Comparison of ENCODE assay signal across 19 cellular contexts in the genomic region with DNA sequence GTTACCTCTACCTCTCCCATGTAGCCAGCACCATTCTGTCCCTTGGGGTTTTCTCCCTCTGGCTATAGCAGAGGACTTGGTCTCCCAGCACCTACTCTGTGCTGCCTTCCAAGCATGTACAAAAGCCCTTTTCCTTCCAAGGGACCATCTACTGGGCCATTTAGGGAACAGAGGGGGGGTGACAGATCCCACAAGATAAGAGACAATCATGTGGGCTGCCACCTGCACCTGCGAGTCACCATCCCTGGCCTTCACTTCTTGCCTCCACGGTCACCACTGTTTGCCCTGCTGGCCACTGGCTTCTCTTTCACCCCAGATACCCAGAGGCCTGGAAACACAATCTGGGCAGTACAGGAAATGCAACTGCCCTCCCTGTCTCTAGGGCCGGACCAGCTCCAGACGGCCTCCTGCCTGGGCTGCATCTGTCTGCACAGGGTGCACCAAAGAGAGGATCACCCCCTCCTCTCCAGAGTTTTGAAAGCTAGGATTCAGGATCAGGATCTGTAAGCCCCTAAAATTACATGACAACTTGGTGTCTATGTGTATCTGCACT.
"Had no signal": no experiment of that assay in that cellular context is flagged by ENCODE, and none has a peak within 500 bp of the region (broad histone marks: within the 10 kb centered on the region; RNA-seq: fewer than 3 reads in every experiment).

No MANE protein-coding gene starts in this region.

- H3K27ac ChIP-seq: coronary artery, lower lobe of right lung, neural progenitor cell, pancreas, psoas muscle, right lobe of liver had no signal

- H3K27me3 ChIP-seq: neural progenitor cell, pancreas, right lobe of liver had no signal

- DNase-seq: effector CD8-positive, alpha-beta T cell; islet precursor cell; left cardiac atrium; left ventricle myocardium inferior; lower lobe of right lung; natural killer cell; occipital lobe; psoas muscle; retina; right lobe of liver; stimulated activated CD4-positive, alpha-beta T cell treated with anti-CD3 and anti-CD28 coated beads, Interleukin-15, amount 100 ng/mL, for 24 hours; stimulated activated CD4-positive, alpha-beta T cell treated with anti-CD3 and anti-CD28 coated beads, Interleukin-1b, Interleukin-23, amount 100 ng/mL, for 48 hours; stimulated activated CD4-positive, alpha-beta T cell treated with anti-CD3 and anti-CD28 coated beads, Interleukin-4, amount 100 ng/mL, for 24 hours; stimulated activated naive B cell treated with anti-CD40 and anti-IgM and Interleukin-4, amounts not matched to agents 10 μg/mL and 1 μg/mL and 100 μg/mL, for 72 hours; stimulated activated naive CD8-positive, alpha-beta T cell treated with anti-CD3 and anti-CD28 coated beads, Interleukin-15, amount 100 ng/mL, for 72 hours; trophoblast cell had no signal
